Comparison of ENCODE assay signal across 24 cellular contexts in genomic region chr6:157672726-157673412, GRCh38.
"Had no signal": no experiment of that assay in that cellular context is flagged by ENCODE, and none has a peak within 500 bp of the region (broad histone marks: within the 10 kb centered on the region; RNA-seq: fewer than 3 reads in every experiment).

No MANE protein-coding gene starts in this region.

- DNase-seq: activated CD4-positive, alpha-beta memory T cell treated with anti-CD3 and anti-CD28 coated beads, Interleukin-2, amount 10 ng/mL, durations not matched to agents 7 days and 5 days; activated CD4-positive, alpha-beta T cell treated with anti-CD3 and anti-CD28 coated beads for 36 hours; activated CD4-positive, CD25-positive, alpha-beta regulatory T cell; activated CD8-positive, alpha-beta memory T cell treated with anti-CD3 and anti-CD28 coated beads, Interleukin-2, amount 50 U/mL, for 48 hours; activated gamma-delta T cell treated with Interleukin-2 at 50 U/mL for 16 hours; activated naive CD4-positive, alpha-beta T cell treated with anti-CD3 and anti-CD28 coated beads, Interleukin-2, amount 50 U/mL, for 16 hours; activated T-cell treated with anti-CD3 and anti-CD28 coated beads, Interleukin-2, amount 50 U/mL, for 4 hours; amygdala; dermis blood vessel endothelial cell; effector CD8-positive, alpha-beta T cell; left ventricle myocardium superior; ovary; small intestine; stimulated activated CD4-positive, alpha-beta T cell treated with anti-CD3 and anti-CD28 coated beads, Interleukin-1b, Interleukin-23, amount 100 ng/mL, for 48 hours; stimulated activated naive B cell treated with anti-CD40 and anti-IgM and Interleukin-4, amounts not matched to agents 10 μg/mL and 1 μg/mL and 100 μg/mL, for 72 hours; T-helper 1 cell had no signal

- H3K27me3 ChIP-seq: breast epithelium, ovary, sigmoid colon, tibial nerve had no signal

- H3K27me3 Mint-ChIP-seq: activated CD4-positive, alpha-beta T cell treated with anti-CD3 and anti-CD28 coated beads for 36 hours; activated T-helper 17 cell treated with anti-CD3 and anti-CD28 coated beads, Interleukin-2, amount 50 U/mL, for 72 hours; central memory CD8-positive, alpha-beta T cell; stimulated activated naive B cell treated with anti-CD40 and anti-IgM and Interleukin-4, amounts not matched to agents 10 μg/mL and 1 μg/mL and 100 μg/mL, for 72 hours had no signal

- H3K27ac ChIP-seq: breast epithelium, ovary, sigmoid colon, tibial nerve had no signal

- H3K27ac Mint-ChIP-seq: activated CD4-positive, alpha-beta memory T cell treated with anti-CD3 and anti-CD28 coated beads, Interleukin-2, amount 10 ng/mL, durations not matched to agents 7 days and 5 days; activated CD4-positive, alpha-beta T cell treated with anti-CD3 and anti-CD28 coated beads for 36 hours; activated T-helper 17 cell treated with anti-CD3 and anti-CD28 coated beads, Interleukin-2, amount 50 U/mL, for 72 hours; nephron progenitor cell; progenitor cell of endocrine pancreas; stimulated activated naive B cell treated with anti-CD40 and anti-IgM and Interleukin-4, amounts not matched to agents 10 μg/mL and 1 μg/mL and 100 μg/mL, for 72 hours; T-helper 2 cell treated with Interferon-gamma antibody and Interleukin-4, amounts not matched to agents 5 μg/mL and 100 μg/mL, for 36 hours had no signal

- ATAC-seq: activated CD4-positive, alpha-beta T cell treated with anti-CD3 and anti-CD28 coated beads for 36 hours; activated T-cell treated with anti-CD3 and anti-CD28 coated beads, Interleukin-2, amount 50 U/mL, for 4 hours; activated T-helper 17 cell treated with anti-CD3 and anti-CD28 coated beads, Interleukin-2, amount 50 U/mL, for 72 hours; left ventricle myocardium superior; stimulated activated naive B cell treated with anti-CD40 and anti-IgM and Interleukin-4, amounts not matched to agents 10 μg/mL and 1 μg/mL and 100 μg/mL, for 72 hours had no signal

- H3K4me3 Mint-ChIP-seq: activated CD4-positive, alpha-beta memory T cell treated with anti-CD3 and anti-CD28 coated beads, Interleukin-2, amount 10 ng/mL, durations not matched to agents 7 days and 5 days; activated CD4-positive, alpha-beta T cell treated with anti-CD3 and anti-CD28 coated beads for 36 hours; activated T-cell treated with anti-CD3 and anti-CD28 coated beads, Interleukin-2, amount 50 U/mL, for 4 hours; activated T-helper 17 cell treated with anti-CD3 and anti-CD28 coated beads, Interleukin-2, amount 50 U/mL, for 72 hours; central memory CD8-positive, alpha-beta T cell; nephron progenitor cell; stimulated activated naive B cell treated with anti-CD40 and anti-IgM and Interleukin-4, amounts not matched to agents 10 μg/mL and 1 μg/mL and 100 μg/mL, for 72 hours; T-helper 2 cell treated with Interferon-gamma antibody and Interleukin-4, amounts not matched to agents 5 μg/mL and 100 μg/mL, for 36 hours had no signal

- H3K36me3 ChIP-seq: breast epithelium, ovary, sigmoid colon had no signal

- H3K4me1 Mint-ChIP-seq: activated CD4-positive, alpha-beta memory T cell treated with anti-CD3 and anti-CD28 coated beads, Interleukin-2, amount 10 ng/mL, durations not matched to agents 7 days and 5 days; activated T-helper 17 cell treated with anti-CD3 and anti-CD28 coated beads, Interleukin-2, amount 50 U/mL, for 72 hours; central memory CD8-positive, alpha-beta T cell had no signal

- H3K9me3 ChIP-seq: breast epithelium, ovary, sigmoid colon, tibial nerve had no signal

- H3K4me3 ChIP-seq: breast epithelium, ovary, sigmoid colon, tibial nerve had no signal

- H3K9me3 Mint-ChIP-seq: activated CD4-positive, alpha-beta memory T cell treated with anti-CD3 and anti-CD28 coated beads, Interleukin-2, amount 10 ng/mL, durations not matched to agents 7 days and 5 days; activated T-cell treated with anti-CD3 and anti-CD28 coated beads, Interleukin-2, amount 50 U/mL, for 4 hours; activated T-helper 17 cell treated with anti-CD3 and anti-CD28 coated beads, Interleukin-2, amount 50 U/mL, for 72 hours; central memory CD8-positive, alpha-beta T cell; stimulated activated naive B cell treated with anti-CD40 and anti-IgM and Interleukin-4, amounts not matched to agents 10 μg/mL and 1 μg/mL and 100 μg/mL, for 72 hours; T-helper 2 cell treated with Interferon-gamma antibody and Interleukin-4, amounts not matched to agents 5 μg/mL and 100 μg/mL, for 36 hours had no signal
